16 cellular contexts compared by ENCODE assay signal in genomic region chr2:140473851-140474250, GRCh38.
DNase-seq lines count a peak whose midpoint lies in the region; ATAC-seq and TF ChIP-seq lines count a peak whose summit lies in the region.
"Had no signal": no experiment of that assay in that cellular context is flagged by ENCODE, and none has a peak within 500 bp of the region (broad histone marks: within the 10 kb centered on the region; RNA-seq: fewer than 3 reads in every experiment).

No MANE protein-coding gene starts in this region.

- BruUV-seq in PC-3 (replicated peaks; lab: Mats Ljungman, UMichigan): no TSS peak

- H3K9me3 ChIP-seq in PC-3 (ENCODE audit: low read length) (no peaks in the 10 kb centered on the region), neural progenitor cell (ENCODE audit: low read depth) (no peaks in the 10 kb centered on the region)

- POLR2A ChIA-PET in PC-3 (lab: Charles Lee; ENCODE audit: unreplicated experiment): no interaction called here

- CTCF ChIA-PET in PC-3 (lab: Charles Lee): no interaction called here

- TF ChIP-seq CTCF in GM23338 (conservative IDR thresholded peaks at IDR 0.05; ENCODE audit: low read depth in 2 of 2) (no peak), PC-3 (conservative IDR thresholded peaks at IDR 0.05; ENCODE audit: low read depth, low read length) (no peak), epithelial cell of esophagus (IDR thresholded peaks at IDR 0.05; ENCODE audit: insufficient read depth, low read depth, low read length, missing control alignments) (no peak), neural progenitor cell (IDR thresholded peaks at IDR 0.05) (no peak)

- H3K9me3 Mint-ChIP-seq in GM23338 (no peaks in the 10 kb centered on the region; the same call in 2 of the 3 replicates), neural progenitor cell (no peaks in the 10 kb centered on the region)

- H3F3A ChIP-seq in GM23338 (replicated peaks; ENCODE audit: low read depth) (no peaks in the 10 kb centered on the region), PC-3 (ENCODE audit: low read length, unreplicated experiment) (no peaks in the 10 kb centered on the region), neural progenitor cell (ENCODE audit: low read depth) (no peaks in the 10 kb centered on the region)

- ATAC-seq in GM23338 (no peak), PC-3 (0 out of 2 replicates have a peak, but pooled peaks have one; percentile 29)
- ATAC-seq: HCT116, K562 had no signal

- peaks cover 9% of the 10 kb centered on the region; the same call in 2 of the 3 replicates for H3K4me1 Mint-ChIP-seq in GM23338
- no peaks in the 10 kb centered on the region for H3K4me1 Mint-ChIP-seq in neural progenitor cell
- H3K4me1 Mint-ChIP-seq: B cell had no signal

- H3K27ac Mint-ChIP-seq in GM23338 (0 out of 2 replicates have a peak overlapping the region, but pooled peaks have one; percentile 4), neural progenitor cell (no peak overlapping the region)
- H3K27ac Mint-ChIP-seq: B cell; CD4-positive, alpha-beta T cell had no signal

- H3K4me2 ChIP-seq in GM23338 (peak overlapping the region; percentile 35), PC-3 (ENCODE audit: low read length) (no peak overlapping the region), neural progenitor cell (no peak overlapping the region)

- DNase-seq in GM23338 (ENCODE audit: low spot score) (no peak), PC-3 (no peak), epithelial cell of esophagus (ENCODE audit: low read depth) (peak; percentile 36), neural progenitor cell (ENCODE audit: low spot score) (no peak), globus pallidus (ENCODE audit: low spot score) (no peak), GM19238 (ENCODE audit: insufficient read length, low spot score) (no peak), cardiac septum (ENCODE audit: low spot score) (no peak)
- DNase-seq: ACHN; C1 segment of cervical spinal cord; Calu3; CD4-positive, alpha-beta T cell; DND-41 had no signal

- H3K4me3 Mint-ChIP-seq in GM23338 (no peak overlapping the region), neural progenitor cell (no peak overlapping the region)
- H3K4me3 Mint-ChIP-seq: B cell; CD4-positive, alpha-beta T cell had no signal

- H3K36me3 Mint-ChIP-seq in GM23338 (ENCODE audit: low read depth) (no peaks in the 10 kb centered on the region), neural progenitor cell (no peaks in the 10 kb centered on the region)

- H4K20me1 ChIP-seq in GM23338 (replicated peaks; ENCODE audit: insufficient read depth) (no peaks in the 10 kb centered on the region), PC-3 (ENCODE audit: low read length) (no peaks in the 10 kb centered on the region), neural progenitor cell (ENCODE audit: low read depth) (no peaks in the 10 kb centered on the region)

- intact Hi-C loops in PC-3 (cut with micrococcal nuclease) (no loop called here), cardiac septum (cut with DNase I) (no loop called here)

- no peaks in the 10 kb centered on the region for H3K27me3 ChIP-seq in GM23338 (ENCODE audit: insufficient read depth)
- no peaks in the 10 kb centered on the region for H3K27me3 ChIP-seq in PC-3 (ENCODE audit: low read length)
- no peaks in the 10 kb centered on the region for H3K27me3 ChIP-seq in neural progenitor cell

- H3K9ac ChIP-seq in PC-3 (ENCODE audit: low read length): no peak overlapping the region
- no peak overlapping the region for H3K9ac ChIP-seq in neural progenitor cell

- H3K4me1 ChIP-seq in GM23338 (ENCODE audit: insufficient read depth): no peaks in the 10 kb centered on the region
- no peaks in the 10 kb centered on the region for H3K4me1 ChIP-seq in PC-3 (ENCODE audit: insufficient read depth, low read length)
- peaks cover 9% of the 10 kb centered on the region for H3K4me1 ChIP-seq in neural progenitor cell

- H2AFZ ChIP-seq in GM23338 (no peak overlapping the region), PC-3 (ENCODE audit: low read length) (no peak overlapping the region), neural progenitor cell (replicated peaks) (peak overlapping the region; percentile 60)

- H3K36me3 ChIP-seq in GM23338 (ENCODE audit: insufficient read depth): no peaks in the 10 kb centered on the region
- H3K36me3 ChIP-seq in PC-3 (ENCODE audit: low read depth, low read length): no peaks in the 10 kb centered on the region
- H3K36me3 ChIP-seq in neural progenitor cell: no peaks in the 10 kb centered on the region

- H3K27ac ChIP-seq in GM23338 (ENCODE audit: low read depth) (no peak overlapping the region), PC-3 (ENCODE audit: low read length) (no peak overlapping the region), neural progenitor cell (no peak overlapping the region)
- H3K27ac ChIP-seq: HL-60 had no signal

- H3K79me2 ChIP-seq in GM23338 (replicated peaks; ENCODE audit: insufficient read depth) (no peaks in the 10 kb centered on the region), PC-3 (ENCODE audit: low read length) (no peaks in the 10 kb centered on the region), neural progenitor cell (ENCODE audit: low read depth) (no peaks in the 10 kb centered on the region)

- no peak overlapping the region for H3K4me3 ChIP-seq in GM23338
- H3K4me3 ChIP-seq in PC-3 (ENCODE audit: low read length): no peak overlapping the region
- no peak overlapping the region for H3K4me3 ChIP-seq in epithelial cell of esophagus (ENCODE audit: low read length)
- no peak overlapping the region for H3K4me3 ChIP-seq in neural progenitor cell
- H3K4me3 ChIP-seq: K562 had no signal

- H3K27me3 Mint-ChIP-seq in GM23338 (ENCODE audit: insufficient read depth, low read depth, poor library complexity): no peaks in the 10 kb centered on the region
- H3K27me3 Mint-ChIP-seq in neural progenitor cell (ENCODE audit: insufficient read depth, low read depth): no peaks in the 10 kb centered on the region
- H3K27me3 Mint-ChIP-seq: B cell; CD4-positive, alpha-beta T cell had no signal

- H3K9me2 ChIP-seq in GM23338 (ENCODE audit: insufficient read depth) (no peaks in the 10 kb centered on the region), PC-3 (replicated peaks; ENCODE audit: low read length) (no peaks in the 10 kb centered on the region)

TF ChIP-seq in GM23338, 12 proteins besides CTCF, POLR2A, EP300 and RAD21 (continues in another document):
- TF ChIP-seq ZNF114 (CRISPR knock-in tag; IDR thresholded peaks at IDR 0.05): no peak
- no peak for TF ChIP-seq STAT1 (IDR thresholded peaks at IDR 0.05; ENCODE audit: unreplicated experiment)
- TF ChIP-seq ZNF331 (CRISPR knock-in tag; IDR thresholded peaks at IDR 0.05; ENCODE audit: low read depth): no peak
- TF ChIP-seq EZH2phosphoT487 (IDR thresholded peaks at IDR 0.05; ENCODE audit: unreplicated experiment): no peak
- TF ChIP-seq EZH2 (IDR thresholded peaks at IDR 0.05; ENCODE audit: low read depth, unreplicated experiment): no peak
- TF ChIP-seq ETS1 (IDR thresholded peaks at IDR 0.05): no peak
- TF ChIP-seq POLR2AphosphoS5 (IDR thresholded peaks at IDR 0.05; ENCODE audit: low read depth): no peak
- TF ChIP-seq CREB1 (CRISPR knock-in tag; IDR thresholded peaks at IDR 0.05; ENCODE audit: low read depth): no peak
